8 cellular contexts compared by ENCODE assay signal in genomic region chr2:234292205-234292954, GRCh38.
DNase-seq lines count a peak whose midpoint lies in the region; ATAC-seq and TF ChIP-seq lines count a peak whose summit lies in the region.

No MANE protein-coding gene starts in this region.

- TF ChIP-seq CTCF in Peyer's patch (IDR thresholded peaks at IDR 0.05) (no peak), gastrocnemius medialis (IDR thresholded peaks at IDR 0.05 in 4 of 5, conservative IDR thresholded peaks at IDR 0.05 in 1 of 5) (no peak)

- TF ChIP-seq POLR2A in Peyer's patch (IDR thresholded peaks at IDR 0.05) = no peak
- no peak for TF ChIP-seq POLR2A in gastrocnemius medialis (IDR thresholded peaks at IDR 0.05)

- intact Hi-C loops in gastrocnemius medialis (cut with DNase I; ENCODE audit: low total_unique reads) = no loop called here

- peak overlapping the region; percentile 71 to 81 (median 78) for H3K27ac ChIP-seq in Peyer's patch
- H3K27ac ChIP-seq in gastrocnemius medialis = no peak overlapping the region

- no peaks in the 10 kb centered on the region for H3K36me3 ChIP-seq in Peyer's patch
- no peaks in the 10 kb centered on the region for H3K36me3 ChIP-seq in gastrocnemius medialis

- peaks cover 24% of the 10 kb centered on the region for H3K36me3 Mint-ChIP-seq in activated naive CD4-positive, alpha-beta T cell treated with anti-CD3 and anti-CD28 coated beads, Interleukin-2, amount 10 ng/mL, durations not matched to agents 7 days and 5 days

- H3K27me3 Mint-ChIP-seq in activated naive CD4-positive, alpha-beta T cell treated with anti-CD3 and anti-CD28 coated beads, Interleukin-2, amount 10 ng/mL, durations not matched to agents 7 days and 5 days = no peaks in the 10 kb centered on the region

- H3K4me1 ChIP-seq in Peyer's patch = peaks cover 0 to 28% (median 13%) of the 10 kb centered on the region in 4 donors
- no peaks in the 10 kb centered on the region for H3K4me1 ChIP-seq in gastrocnemius medialis

- peak overlapping the region; percentile 99 for H3K27ac Mint-ChIP-seq in activated naive CD4-positive, alpha-beta T cell treated with anti-CD3 and anti-CD28 coated beads, Interleukin-2, amount 10 ng/mL, durations not matched to agents 7 days and 5 days

- H3K27me3 ChIP-seq in Peyer's patch = no peaks in the 10 kb centered on the region
- H3K27me3 ChIP-seq in gastrocnemius medialis = no peaks in the 10 kb centered on the region

- peaks cover 4% of the 10 kb centered on the region for H3K9me3 Mint-ChIP-seq in activated naive CD4-positive, alpha-beta T cell treated with anti-CD3 and anti-CD28 coated beads, Interleukin-2, amount 10 ng/mL, durations not matched to agents 7 days and 5 days

- no peak overlapping the region for H3K4me3 ChIP-seq in Peyer's patch
- H3K4me3 ChIP-seq in gastrocnemius medialis = no peak overlapping the region

- peak in 2 of 3 donors; percentile 75 to 81 for DNase-seq in Peyer's patch
- DNase-seq in activated naive CD4-positive, alpha-beta T cell treated with anti-CD3 and anti-CD28 coated beads, Interleukin-2, amount 10 ng/mL, durations not matched to agents 7 days and 5 days = peak; percentile 81
- DNase-seq in stimulated activated CD4-positive, alpha-beta T cell treated with anti-CD3 and anti-CD28 coated beads, Interleukin-15, amount 100 ng/mL, for 24 hours = peak; percentile 69
- no peak for DNase-seq in iPS-NIHi7 (ENCODE audit: extremely low spot score)
- no peak for DNase-seq in gastrocnemius medialis

- H3K4me1 Mint-ChIP-seq in activated naive CD4-positive, alpha-beta T cell treated with anti-CD3 and anti-CD28 coated beads, Interleukin-2, amount 10 ng/mL, durations not matched to agents 7 days and 5 days = peaks cover 96% of the 10 kb centered on the region

- no peaks in the 10 kb centered on the region for H3K9me3 ChIP-seq in Peyer's patch
- no peaks in the 10 kb centered on the region for H3K9me3 ChIP-seq in gastrocnemius medialis

- peak overlapping the region; percentile 67 for H3K4me3 Mint-ChIP-seq in activated naive CD4-positive, alpha-beta T cell treated with anti-CD3 and anti-CD28 coated beads, Interleukin-2, amount 10 ng/mL, durations not matched to agents 7 days and 5 days

- CTCF ChIA-PET in activated naive CD4-positive, alpha-beta T cell treated with anti-CD3 and anti-CD28 coated beads, Interleukin-2, amount 10 ng/mL, durations not matched to agents 7 days and 5 days (lab: Charles Lee) = interaction anchor here (0.7 to 7.0 kb wide), 15 partner anchors 10 to 204 kb away, joined by 3 to 70 read pairs (median 4); partner anchors contain the start of gene ARL4C

- in situ Hi-C loops in gastrocnemius medialis (cut with MboI; ENCODE audit: low sequenced_read_pairs in 4 of 4) = no loop called here

- ATAC-seq in GM18868 (IDR thresholded peaks at IDR 0.05; ENCODE audit: unreplicated experiment) (peak; percentile 65), HG02938 (IDR thresholded peaks at IDR 0.05; ENCODE audit: unreplicated experiment) (peak; percentile 61), SK-N-SH treated with all-trans-retinoic acid at 6 μM for 48 hours (no peak), gastrocnemius medialis (no peak)

TF ChIP-seq in SK-N-SH treated with all-trans-retinoic acid at 6 μM for 48 hours, 23 proteins besides CTCF, POLR2A, EP300 and RAD21:
- TF ChIP-seq TCF4 (CRISPR knock-in tag; IDR thresholded peaks at IDR 0.05; ENCODE audit: borderline replicate concordance) (no peak), ZNF8 (CRISPR knock-in tag; IDR thresholded peaks at IDR 0.05) (no peak), ARNTL (CRISPR knock-in tag; IDR thresholded peaks at IDR 0.05; ENCODE audit: borderline replicate concordance, low read depth) (no peak), ESRRG (CRISPR knock-in tag; IDR thresholded peaks at IDR 0.05) (no peak)

Comparison
In these comparisons a context has a peak if more than half of its experiments do, and no peak if none do; other contexts are left out.
1. ATAC-seq: peak in GM18868 (single experiment) and HG02938 (single experiment); none in SK-N-SH treated with all-trans-retinoic acid at 6 μM for 48 hours (single experiment) and gastrocnemius medialis (0 of 2).
2. DNase-seq: peak in Peyer's patch (2 of 3), activated naive CD4-positive, alpha-beta T cell treated with anti-CD3 and anti-CD28 coated beads, Interleukin-2, amount 10 ng/mL, durations not matched to agents 7 days and 5 days (single experiment) and stimulated activated CD4-positive, alpha-beta T cell treated with anti-CD3 and anti-CD28 coated beads, Interleukin-15, amount 100 ng/mL, for 24 hours (single experiment); none in iPS-NIHi7 (single experiment) and gastrocnemius medialis (0 of 2).
3. H3K27ac ChIP-seq: peak in Peyer's patch (4 of 4); none in gastrocnemius medialis (0 of 4).